In genomic region chrX:12979630-12980015, GRCh38 we compare ENCODE assay signal across 10 cellular contexts. TPM values are rescaled to one million over a fixed set of nuclear protein-coding genes. Genes with fewer than 3 reads are reported as not detected.
DNase-seq lines count a peak whose midpoint lies in the region; ATAC-seq, FAIRE-seq and TF ChIP-seq lines count a peak whose summit lies in the region.
"Had no signal": no experiment of that assay in that cellular context is flagged by ENCODE, and none has a peak within 500 bp of the region (broad histone marks: within the 10 kb centered on the region; RNA-seq: fewer than 3 reads in every experiment).

No MANE protein-coding gene starts in this region.

- H3K27ac ChIP-seq in OCI-LY7 (ENCODE audit: low read depth, low read length, poor library complexity, severe bottlenecking): no peak overlapping the region
- peak overlapping the region; percentile 92 for H3K27ac ChIP-seq in colonic mucosa

- peaks cover 24% of the 10 kb centered on the region for H3K36me3 Mint-ChIP-seq in osteocyte (ENCODE audit: unreplicated experiment)

- H3K9me3 ChIP-seq in OCI-LY7 (ENCODE audit: low read length) (no peaks in the 10 kb centered on the region), colonic mucosa (no peaks in the 10 kb centered on the region), mucosa of descending colon (no peaks in the 10 kb centered on the region)

- no peak overlapping the region for H2AFZ ChIP-seq in OCI-LY7 (ENCODE audit: low read length)

- FAIRE-seq in GM12891 (lab: Jason Lieb, UNC): peak; percentile 69

- no peaks in the 10 kb centered on the region for H3K27me3 ChIP-seq in colonic mucosa

- peaks cover 29% of the 10 kb centered on the region for H3K36me3 ChIP-seq in OCI-LY7 (ENCODE audit: insufficient read depth, low read length)
- no peaks in the 10 kb centered on the region for H3K36me3 ChIP-seq in colonic mucosa
- no peaks in the 10 kb centered on the region for H3K36me3 ChIP-seq in mucosa of descending colon (ENCODE audit: low read depth)
- H3K36me3 ChIP-seq: breast epithelium had no signal

- peaks cover 29% of the 10 kb centered on the region for H3K79me2 ChIP-seq in OCI-LY7 (ENCODE audit: insufficient read depth, low read depth, low read length)

- TF ChIP-seq CTCF in OCI-LY7 (conservative IDR thresholded peaks at IDR 0.05; ENCODE audit: low read length) (no peak), colonic mucosa (IDR thresholded peaks at IDR 0.05) (no peak), osteocyte (IDR thresholded peaks at IDR 0.05) (no peak), mucosa of descending colon (IDR thresholded peaks at IDR 0.05) (no peak)

- BruUV-seq in OCI-LY7 (replicated peaks; lab: Mats Ljungman, UMichigan): no TSS peak

- no peaks in the 10 kb centered on the region for H3K9me3 Mint-ChIP-seq in osteocyte (ENCODE audit: unreplicated experiment)

- H3K9me2 ChIP-seq in OCI-LY7 (ENCODE audit: insufficient read depth, low read length): no peaks in the 10 kb centered on the region

- POLR2A ChIA-PET in OCI-LY7 (lab: Charles Lee): interaction anchor here (0.5 to 5.2 kb wide), 11 partner anchors 18 to 111 kb away, joined by 3 to 51 read pairs (median 9); no protein-coding TSS in a partner anchor

- DNase-seq in GM12891 (ENCODE audit: insufficient read length, low spot score) (no peak), OCI-LY7 (ENCODE audit: low spot score) (no peak), colonic mucosa (no peak), osteocyte (ENCODE audit: extremely low spot score, unreplicated experiment) (no peak), kidney tubule cell (ENCODE audit: low spot score) (no peak), mucosa of descending colon (no peak)
- DNase-seq in stimulated activated CD4-positive, alpha-beta T cell treated with anti-CD3 and anti-CD28 coated beads, Interleukin-15, amount 100 ng/mL, for 24 hours: no peak
- DNase-seq: occipital lobe had no signal

- peaks cover 33% of the 10 kb centered on the region for H3K4me1 Mint-ChIP-seq in osteocyte (ENCODE audit: unreplicated experiment)

- H3K4me2 ChIP-seq in OCI-LY7 (ENCODE audit: low read length): peak overlapping the region; percentile 90

- intact Hi-C loops in OCI-LY7 (cut with micrococcal nuclease; ENCODE audit: unreplicated experiment) (loop anchor here (2.0 kb wide), 1 partner anchor 101 kb away; no protein-coding TSS in a partner anchor), colonic mucosa (cut with DNase I) (loop anchor here (10.0 kb wide), 1 partner anchor 105 kb away; no protein-coding TSS in a partner anchor), mucosa of descending colon (cut with DNase I, micrococcal nuclease) (loop anchor here in 1 of 2 donors (10.0 kb wide), 1 partner anchor 505 kb away; no protein-coding TSS in a partner anchor)

- H3K4me3 ChIP-seq in OCI-LY7 (ENCODE audit: low read depth, low read length, poor library complexity, severe bottlenecking): no peak overlapping the region
- no peak overlapping the region for H3K4me3 ChIP-seq in colonic mucosa
- no peak overlapping the region for H3K4me3 ChIP-seq in mucosa of descending colon

- H4K20me1 ChIP-seq in OCI-LY7 (ENCODE audit: insufficient read depth, low read length): no peaks in the 10 kb centered on the region

- no peak for TF ChIP-seq POLR2A in GM12891 (IDR thresholded peaks at IDR 0.05; ENCODE audit: low read depth, low read length)

- peak overlapping the region; percentile 90 for H3K27ac Mint-ChIP-seq in osteocyte (ENCODE audit: unreplicated experiment)

- H3K4me1 ChIP-seq in OCI-LY7 (ENCODE audit: insufficient read depth, low read length, poor library complexity, severe bottlenecking): peaks cover 38% of the 10 kb centered on the region
- H3K4me1 ChIP-seq in colonic mucosa: no peaks in the 10 kb centered on the region
- no peaks in the 10 kb centered on the region for H3K4me1 ChIP-seq in mucosa of descending colon (ENCODE audit: low read depth)
- H3K4me1 ChIP-seq: breast epithelium had no signal

- ATAC-seq in GM21723 (IDR thresholded peaks at IDR 0.05; ENCODE audit: unreplicated experiment): no peak
- no peak for ATAC-seq in mucosa of descending colon

- H3K4me3 Mint-ChIP-seq in osteocyte (ENCODE audit: unreplicated experiment): no peak overlapping the region

- no peaks in the 10 kb centered on the region for H3K27me3 Mint-ChIP-seq in osteocyte (ENCODE audit: unreplicated experiment)

- H3K9ac ChIP-seq in colonic mucosa (ENCODE audit: low read depth in 2 of 2, low read length in 2 of 2): no peak overlapping the region

- CTCF ChIA-PET in OCI-LY7 (lab: Charles Lee; ENCODE audit: unreplicated experiment): no interaction called here

TF ChIP-seq in GM12891, 5 proteins besides CTCF, POLR2A, EP300 and RAD21:
- TF ChIP-seq TAF1 (IDR thresholded peaks at IDR 0.05; ENCODE audit: low read depth, low read length) (no peak), POLR2AphosphoS5 (IDR thresholded peaks at IDR 0.05; ENCODE audit: low read depth, low read length) (no peak)

RNA-seq across cellular contexts. Expression of gene TMSB4X, which starts 4.7 kb away (rescaled TPM):
- polyA plus RNA-seq in GM12891 (2012; ENCODE audit: low read depth, missing spikeins): 22,419 TPM
- 1,355 and 1,476 TPM in 2 replicates for total RNA-seq in OCI-LY7 (2014; rRNA removed; shearing (Covaris generic))
- total RNA-seq in OCI-LY7 (2022) (1,524 and 1,540 TPM in 2 replicates), colonic mucosa (1,000 to 10,000 TPM; 3,844 to 4,288 TPM), osteocyte (2,830 and 2,924 TPM in 2 replicates), mucosa of descending colon (1,000 to 10,000 TPM; 2,288 to 5,392 (median 5,014) TPM)
